In genomic region chr1:115006191-115006590, GRCh38 we compare ENCODE assay signal across 28 cellular contexts. TPM values are rescaled to one million over a fixed set of nuclear protein-coding genes. Genes with fewer than 3 reads are reported as not detected.
"Had no signal": no experiment of that assay in that cellular context is flagged by ENCODE, and none has a peak within 500 bp of the region (broad histone marks: within the 10 kb centered on the region; RNA-seq: fewer than 3 reads in every experiment).

No MANE protein-coding gene starts in this region.

- H3K4me3 ChIP-seq: MG63, SJSA1, SK-N-MC had no signal

- FAIRE-seq: HepG2, RCC 7860 had no signal

- H3K9me3 ChIP-seq: MG63, SJSA1 had no signal

- H3K36me3 ChIP-seq: MG63, SJSA1 had no signal

- H3K4me1 ChIP-seq: SJSA1 had no signal

- DNase-seq: IMR-90, Karpas-422, KG1, MG63, NCI-H1092, NCI-H1105 treated with DMSO at 0.1 percent for 48 hours, NCI-H1417 treated with DMSO at 0.1 percent for 48 hours, NCI-H146, NCI-H1694 treated with DMSO at 0.1 percent for 48 hours, NCI-H1930, NCI-H2081, NCI-H2107, NCI-H2171, NCI-H226, NCI-H446, NCI-H510A, NCI-H524 treated with DMSO at 0.1 percent for 48 hours, NCI-H69, NCI-H774, Right ventricle myocardium superior, RPMI8226, SIG-M5, SW 1271 had no signal

- ATAC-seq: HepG2 had no signal

- H3K27ac ChIP-seq: SJSA1, SK-N-MC had no signal

RNA-seq across cellular contexts. Expression of gene TSHB, which starts 23.4 kb away (rescaled TPM):
- total RNA-seq: HepG2, HT-29, IMR-90, Right ventricle myocardium superior, SJSA1 had no signal
- polyA plus RNA-seq: HepG2, IMR-90 had no signal
